ENCODE assay signal across 19 cellular contexts in the genomic region with DNA sequence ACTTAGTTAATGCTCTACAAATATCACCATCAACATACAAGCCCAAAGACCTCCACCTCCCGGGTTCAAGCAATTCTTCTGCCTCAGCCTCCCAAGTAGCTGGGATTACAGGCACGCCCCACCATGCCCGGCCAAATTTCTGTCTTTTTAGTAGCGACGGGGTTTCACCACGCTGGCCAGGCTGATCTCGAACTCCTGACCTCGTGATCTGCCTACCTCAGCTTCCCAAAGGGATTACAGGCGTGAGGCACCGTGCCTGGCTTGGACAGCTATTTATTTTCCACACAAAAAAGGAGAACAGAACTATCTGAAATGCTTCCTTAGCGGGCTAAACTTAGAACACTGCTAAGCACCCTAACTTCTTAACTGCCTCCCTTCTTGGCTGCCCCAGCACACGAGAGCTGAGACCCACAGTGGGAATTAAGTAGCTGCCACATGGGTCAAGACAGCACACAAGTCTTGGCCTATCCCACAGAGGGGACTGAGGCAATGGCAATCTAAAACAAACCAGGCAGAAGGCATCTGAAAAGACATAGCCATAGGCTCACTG. TPM values are rescaled to one million over a fixed set of nuclear protein-coding genes. Genes with fewer than 3 reads are reported as not detected.
A peak's percentile ranks its signal among the peaks of the same experiment; 100 is the strongest.
DNase-seq lines count a peak whose midpoint lies in the region; ATAC-seq and TF ChIP-seq lines count a peak whose summit lies in the region.
"Had no signal": no experiment of that assay in that cellular context is flagged by ENCODE, and none has a peak within 500 bp of the region (broad histone marks: within the 10 kb centered on the region; RNA-seq: fewer than 3 reads in every experiment).

No MANE protein-coding gene starts in this region.

- H3K27me3 ChIP-seq in lower lobe of right lung (ENCODE audit: low read depth) (no peaks in the 10 kb centered on the region), upper lobe of right lung (no peaks in the 10 kb centered on the region)
- H3K27me3 ChIP-seq: right atrium auricular region, suprapubic skin had no signal

- H3K36me3 ChIP-seq in lower lobe of right lung (no peaks in the 10 kb centered on the region), upper lobe of right lung (no peaks in the 10 kb centered on the region)
- H3K36me3 ChIP-seq: right atrium auricular region, suprapubic skin had no signal

- H3K9me3 Mint-ChIP-seq in activated naive CD4-positive, alpha-beta T cell treated with anti-CD3 and anti-CD28 coated beads, Interleukin-2, amount 50 U/mL, for 24 hours = peaks cover 4% of the 10 kb centered on the region
- no peaks in the 10 kb centered on the region for H3K9me3 Mint-ChIP-seq in activated CD8-positive, alpha-beta T cell treated with anti-CD3 and anti-CD28 coated beads for 36 hours

- intact Hi-C loops in activated CD8-positive, alpha-beta T cell treated with anti-CD3 and anti-CD28 coated beads for 36 hours (cut with micrococcal nuclease) = no loop called here
- intact Hi-C loops in lower lobe of right lung (cut with DNase I) = no loop called here
- intact Hi-C loops in upper lobe of right lung (cut with DNase I) = no loop called here

- peak overlapping the region; percentile 71 for H3K4me3 Mint-ChIP-seq in activated naive CD4-positive, alpha-beta T cell treated with anti-CD3 and anti-CD28 coated beads, Interleukin-2, amount 50 U/mL, for 24 hours
- peak overlapping the region; percentile 62 for H3K4me3 Mint-ChIP-seq in activated CD8-positive, alpha-beta T cell treated with anti-CD3 and anti-CD28 coated beads for 36 hours
- H3K4me3 Mint-ChIP-seq: neural crest cell had no signal

- no peaks in the 10 kb centered on the region for H3K27me3 Mint-ChIP-seq in activated naive CD4-positive, alpha-beta T cell treated with anti-CD3 and anti-CD28 coated beads, Interleukin-2, amount 50 U/mL, for 24 hours
- no peaks in the 10 kb centered on the region for H3K27me3 Mint-ChIP-seq in activated CD8-positive, alpha-beta T cell treated with anti-CD3 and anti-CD28 coated beads for 36 hours

- H3K36me3 Mint-ChIP-seq in activated naive CD4-positive, alpha-beta T cell treated with anti-CD3 and anti-CD28 coated beads, Interleukin-2, amount 50 U/mL, for 24 hours = peaks cover 69% of the 10 kb centered on the region
- H3K36me3 Mint-ChIP-seq in activated CD8-positive, alpha-beta T cell treated with anti-CD3 and anti-CD28 coated beads for 36 hours (ENCODE audit: low read depth) = peaks cover 86% of the 10 kb centered on the region

- peak overlapping the region; percentile 72 for H3K27ac ChIP-seq in lower lobe of right lung
- peak overlapping the region; percentile 77 for H3K27ac ChIP-seq in upper lobe of right lung
- H3K27ac ChIP-seq: GM23248, KMS-11, RWPE1, suprapubic skin had no signal

- CTCF ChIA-PET in activated CD8-positive, alpha-beta T cell treated with anti-CD3 and anti-CD28 coated beads for 36 hours (lab: Charles Lee) = interaction anchor here (0.8 to 5.8 kb wide), 12 partner anchors 15 to 178 kb away, joined by 3 to 49 read pairs (median 6); partner anchors contain the start of gene ERMN

- POLR2A ChIA-PET in activated CD8-positive, alpha-beta T cell treated with anti-CD3 and anti-CD28 coated beads for 36 hours (lab: Charles Lee) = interaction anchor here (0.6 to 27.4 kb wide), 11 partner anchors 8 to 117 kb away, joined by 3 to 1592 read pairs (median 8); partner anchors contain the start of genes CYTIP and ERMN

- H3K4me1 ChIP-seq in lower lobe of right lung (peaks cover 42% of the 10 kb centered on the region), upper lobe of right lung (peaks cover 5% of the 10 kb centered on the region)
- H3K4me1 ChIP-seq: suprapubic skin had no signal

- H3K9me3 ChIP-seq in lower lobe of right lung (no peaks in the 10 kb centered on the region), upper lobe of right lung (no peaks in the 10 kb centered on the region)
- H3K9me3 ChIP-seq: right atrium auricular region, suprapubic skin had no signal

- TF ChIP-seq CTCF in activated CD8-positive, alpha-beta T cell treated with anti-CD3 and anti-CD28 coated beads for 36 hours (IDR thresholded peaks at IDR 0.05) = no peak
- TF ChIP-seq CTCF in lower lobe of right lung (IDR thresholded peaks at IDR 0.05) (no peak), upper lobe of right lung (IDR thresholded peaks at IDR 0.05) (no peak)

- no peak for ATAC-seq in activated CD8-positive, alpha-beta T cell treated with anti-CD3 and anti-CD28 coated beads for 36 hours
- ATAC-seq in lower lobe of right lung (no peak), upper lobe of right lung (no peak)
- ATAC-seq: esophagus mucosa had no signal

- no peak for DNase-seq in activated naive CD4-positive, alpha-beta T cell (lab: John Stamatoyannopoulos, UW)
- peak; percentile 39 for DNase-seq in activated CD8-positive, alpha-beta T cell treated with anti-CD3 and anti-CD28 coated beads for 36 hours
- DNase-seq in lower lobe of right lung (no peak), upper lobe of right lung (no peak), H4 (ENCODE audit: low spot score) (no peak), A172 (ENCODE audit: low spot score) (no peak), HuH-7.5 (ENCODE audit: low spot score) (no peak)
- DNase-seq: amniotic stem cell, GM23248, NCI-H1694 treated with DMSO at 0.1 percent for 48 hours, NCI-H526 treated with DMSO at 0.1 percent for 48 hours, T-helper 9 cell had no signal

- peaks cover 86% of the 10 kb centered on the region for H3K4me1 Mint-ChIP-seq in activated naive CD4-positive, alpha-beta T cell treated with anti-CD3 and anti-CD28 coated beads, Interleukin-2, amount 50 U/mL, for 24 hours
- H3K4me1 Mint-ChIP-seq in activated CD8-positive, alpha-beta T cell treated with anti-CD3 and anti-CD28 coated beads for 36 hours (ENCODE audit: low read depth) = peaks cover 88% of the 10 kb centered on the region
- H3K4me1 Mint-ChIP-seq: neural crest cell had no signal

- H3K4me3 ChIP-seq in lower lobe of right lung (no peak overlapping the region), upper lobe of right lung (no peak overlapping the region)
- H3K4me3 ChIP-seq: GM23248, right atrium auricular region, suprapubic skin had no signal

- peak overlapping the region; percentile 96 for H3K27ac Mint-ChIP-seq in activated naive CD4-positive, alpha-beta T cell treated with anti-CD3 and anti-CD28 coated beads, Interleukin-2, amount 50 U/mL, for 24 hours
- H3K27ac Mint-ChIP-seq in activated CD8-positive, alpha-beta T cell treated with anti-CD3 and anti-CD28 coated beads for 36 hours = peak overlapping the region; percentile 96

RNA-seq across cellular contexts. Expression of gene CYTIP, which starts 24.8 kb away (rescaled TPM):
- 100 to 1,000 TPM; 514 to 520 TPM for total RNA-seq in activated CD8-positive, alpha-beta T cell treated with anti-CD3 and anti-CD28 coated beads for 36 hours
- total RNA-seq in lower lobe of right lung (40.5 TPM), upper lobe of right lung (34.7 TPM)
- 0.06 TPM in 1 of 2 replicates, not detected in the other for total RNA-seq in H4 (2014; rRNA removed; shearing (Covaris generic))
- not detected in 2 replicates for total RNA-seq in A172 (2014; rRNA removed; shearing (Covaris generic))
- total RNA-seq: GM23248 had no signal

Comparison
In these comparisons a context has a peak if more than half of its experiments do, and no peak if none do; other contexts are left out.
1. RNA of gene CYTIP, which starts 24.8 kb away (total RNA-seq): 514 to 520 TPM in activated CD8-positive, alpha-beta T cell treated with anti-CD3 and anti-CD28 coated beads for 36 hours, 40.5 TPM in lower lobe of right lung (single experiment) and 34.7 TPM in upper lobe of right lung (single experiment); 0.06 TPM in H4 and not detected in A172; every median in the first group is over 10 times any median in the second.